In genomic region chrX:18871970-18872369, GRCh38 we compare ENCODE assay signal across 26 cellular contexts.
"Had no signal": no experiment of that assay in that cellular context is flagged by ENCODE, and none has a peak within 500 bp of the region (broad histone marks: within the 10 kb centered on the region; RNA-seq: fewer than 3 reads in every experiment).

No MANE protein-coding gene starts in this region.

- H3K27ac ChIP-seq: body of pancreas had no signal

- H3K9me3 Mint-ChIP-seq: activated B cell treated with CpG ODN at 0.5 μM for 24 hours; activated CD8-positive, alpha-beta T cell treated with anti-CD3 and anti-CD28 coated beads for 36 hours; activated T-cell treated with anti-CD3 and anti-CD28 coated beads, Interleukin-2, amount 50 U/mL, for 4 hours; activated T-helper 17 cell treated with anti-CD3 and anti-CD28 coated beads, Interleukin-2, amount 50 U/mL, for 72 hours; effector memory CD8-positive, alpha-beta T cell; immature natural killer cell; stimulated activated naive B cell treated with anti-CD40 and anti-IgM and Interleukin-4, amounts not matched to agents 10 μg/mL and 1 μg/mL and 100 μg/mL, for 72 hours had no signal

- H3K4me1 ChIP-seq: body of pancreas had no signal

- H3K27me3 ChIP-seq: body of pancreas, gastroesophageal sphincter had no signal

- FAIRE-seq: endothelial cell of umbilical vein had no signal

- H3K4me3 Mint-ChIP-seq: activated B cell treated with CpG ODN at 0.5 μM for 24 hours; activated CD8-positive, alpha-beta T cell treated with anti-CD3 and anti-CD28 coated beads for 36 hours; activated T-cell treated with anti-CD3 and anti-CD28 coated beads, Interleukin-2, amount 50 U/mL, for 4 hours; effector memory CD8-positive, alpha-beta T cell; immature natural killer cell; nephron; stimulated activated naive B cell treated with anti-CD40 and anti-IgM and Interleukin-4, amounts not matched to agents 10 μg/mL and 1 μg/mL and 100 μg/mL, for 72 hours; T-helper 17 cell had no signal

- H3K36me3 Mint-ChIP-seq: immature natural killer cell; stimulated activated naive B cell treated with anti-CD40 and anti-IgM and Interleukin-4, amounts not matched to agents 10 μg/mL and 1 μg/mL and 100 μg/mL, for 72 hours had no signal

- H3K27me3 Mint-ChIP-seq: activated B cell treated with CpG ODN at 0.5 μM for 24 hours; activated CD8-positive, alpha-beta T cell treated with anti-CD3 and anti-CD28 coated beads for 36 hours; progenitor cell of endocrine pancreas had no signal

- H3K36me3 ChIP-seq: gastroesophageal sphincter, stomach, tibial nerve had no signal

- DNase-seq: activated B cell treated with CpG ODN at 0.5 μM for 24 hours; activated CD4-positive, alpha-beta T cell treated with anti-CD3 and anti-CD28 coated beads, Interleukin-2, amount 50 U/mL, for 1 hour; activated CD8-positive, alpha-beta T cell treated with anti-CD3 and anti-CD28 coated beads for 36 hours; activated gamma-delta T cell treated with Interleukin-2 at 50 U/mL for 16 hours; activated naive CD4-positive, alpha-beta T cell treated with anti-CD3 and anti-CD28 coated beads, Interleukin-2, amount 50 U/mL, for 16 hours; activated T-cell treated with anti-CD3 and anti-CD28 coated beads, Interleukin-2, amount 50 U/mL, for 4 hours; amygdala; body of pancreas; cerebellar nuclear complex; cortex of kidney; effector memory CD8-positive, alpha-beta T cell; hypothalamus; immature natural killer cell; stimulated activated CD4-positive, alpha-beta T cell treated with anti-CD3 and anti-CD28 coated beads, Interleukin-1b, Interleukin-23, amount 100 ng/mL, for 48 hours; stimulated activated naive B cell treated with anti-CD40 and anti-IgM and Interleukin-4, amounts not matched to agents 10 μg/mL and 1 μg/mL and 100 μg/mL, for 72 hours; stomach; T-helper 17 cell; T1000 had no signal

- H3K9me3 ChIP-seq: body of pancreas, gastroesophageal sphincter, stomach, tibial nerve had no signal

- ATAC-seq: activated CD8-positive, alpha-beta T cell treated with anti-CD3 and anti-CD28 coated beads for 36 hours; activated T-cell treated with anti-CD3 and anti-CD28 coated beads, Interleukin-2, amount 50 U/mL, for 4 hours; activated T-helper 17 cell treated with anti-CD3 and anti-CD28 coated beads, Interleukin-2, amount 50 U/mL, for 72 hours; body of pancreas; effector memory CD8-positive, alpha-beta T cell; left lobe of liver; stimulated activated naive B cell treated with anti-CD40 and anti-IgM and Interleukin-4, amounts not matched to agents 10 μg/mL and 1 μg/mL and 100 μg/mL, for 72 hours; T-helper 17 cell had no signal

- H3K4me3 ChIP-seq: body of pancreas, gastroesophageal sphincter, smooth muscle cell, stomach, tibial nerve had no signal

- H3K4me1 Mint-ChIP-seq: activated B cell treated with CpG ODN at 0.5 μM for 24 hours; activated T-helper 17 cell treated with anti-CD3 and anti-CD28 coated beads, Interleukin-2, amount 50 U/mL, for 72 hours; immature natural killer cell; stimulated activated naive B cell treated with anti-CD40 and anti-IgM and Interleukin-4, amounts not matched to agents 10 μg/mL and 1 μg/mL and 100 μg/mL, for 72 hours; T-helper 17 cell had no signal

- H3K27ac Mint-ChIP-seq: activated B cell treated with CpG ODN at 0.5 μM for 24 hours; activated CD8-positive, alpha-beta T cell treated with anti-CD3 and anti-CD28 coated beads for 36 hours; immature natural killer cell; progenitor cell of endocrine pancreas; stimulated activated naive B cell treated with anti-CD40 and anti-IgM and Interleukin-4, amounts not matched to agents 10 μg/mL and 1 μg/mL and 100 μg/mL, for 72 hours; T-helper 17 cell had no signal
